ENCODE assay signal across 7 cellular contexts in genomic region chr17:18303206-18303605, GRCh38. TPM values are rescaled to one million over a fixed set of nuclear protein-coding genes. Genes with fewer than 3 reads are reported as not detected.
DNase-seq lines count a peak whose midpoint lies in the region; ATAC-seq, FAIRE-seq and TF ChIP-seq lines count a peak whose summit lies in the region.
"Not testable (repeated sequence)": the region's sequence is repeated elsewhere in the genome, so short reads cannot be mapped to it uniquely, and the experiment has no call there.

No MANE protein-coding gene starts in this region.

- H3K4me2 ChIP-seq in HCT116 (ENCODE audit: low read length); K562 (ENCODE audit: insufficient read depth, low read length); smooth muscle cell: not testable (repeated sequence)

- TF ChIP-seq CTCF in A673 (conservative IDR thresholded peaks at IDR 0.05; ENCODE audit: low read depth, low read length); HCT116 (IDR thresholded peaks at IDR 0.05 in 2 of 3, conservative IDR thresholded peaks at IDR 0.05 in 1 of 3; ENCODE audit: borderline replicate concordance in 1 of 3, insufficient read depth in 1 of 3, low read depth in 2 of 3, low read length in 2 of 3); Panc1 (IDR thresholded peaks at IDR 0.05); WERI-Rb-1 (IDR thresholded peaks at IDR 0.05; ENCODE audit: low read depth, low read length); K562 (IDR thresholded peaks at IDR 0.05 in 2 of 3, conservative IDR thresholded peaks at IDR 0.05 in 1 of 3; ENCODE audit: insufficient read depth in 2 of 3, low read depth in 1 of 3, low read length in 3 of 3); smooth muscle cell (IDR thresholded peaks at IDR 0.05; ENCODE audit: borderline replicate concordance, insufficient read depth, poor library complexity, severe bottlenecking): not testable (repeated sequence)

- RAD21 ChIA-PET in HCT116 (lab: Charles Lee; ENCODE audit: low non-redundant PET in 1 of 2, low total read pairs in 2 of 2, uncharacterized antibody in 2 of 2, unreplicated experiment in 2 of 2) = not testable (repeated sequence)

- H3K4me3 ChIP-seq in A673 (ENCODE audit: low read depth, low read length, poor library complexity, severe bottlenecking); HCT116 (replicated peaks in 1 of 2; ENCODE audit: low read depth in 1 of 2, low read length in 2 of 2); Panc1 (ENCODE audit: low read depth in 2 of 2, low read length in 2 of 2); WERI-Rb-1 (ENCODE audit: low read depth, low read length); K562; smooth muscle cell: not testable (repeated sequence)

- DNase-seq in A673 (ENCODE audit: low spot score); HCT116 (ENCODE audit: low read depth, low spot score); Panc1 (ENCODE audit: low read depth, low spot score); K562 (ENCODE audit: extremely low read depth in 1 of 4, low spot score in 3 of 4); memory B cell (ENCODE audit: low spot score in 2 of 2); smooth muscle cell (lab: John Stamatoyannopoulos, UW; ENCODE audit: unreplicated experiment): not testable (repeated sequence)
- peak; percentile 37 for DNase-seq in WERI-Rb-1

- not testable (repeated sequence) for H3K27me3 ChIP-seq in A673 (replicated peaks; ENCODE audit: insufficient read depth, low read depth, low read length, poor library complexity); HCT116 (ENCODE audit: insufficient read depth, low read length); Panc1 (ENCODE audit: control insufficient read depth, insufficient read depth, low read length); WERI-Rb-1 (ENCODE audit: insufficient read depth, low read depth, severe bottlenecking); K562 (ENCODE audit: control insufficient read depth in 2 of 2, insufficient read depth in 2 of 2, low read length in 2 of 2); smooth muscle cell (ENCODE audit: low read depth)

- 52% methylated on average over 12 of the region's 13 CpGs for WGBS in K562 (ENCODE audit: insufficient coverage, low coverage, missing lambda C conversion rate)
- 14% methylated on average over 13 of the region's 13 CpGs for WGBS in smooth muscle cell (ENCODE audit: low lambda C conversion rate)

- not testable (repeated sequence) for H4K20me1 ChIP-seq in HCT116 (ENCODE audit: insufficient read depth); K562 (replicated peaks; ENCODE audit: control insufficient read depth, insufficient read depth, low read length)
- peaks cover 12% of the 10 kb centered on the region for H4K20me1 ChIP-seq in smooth muscle cell (ENCODE audit: low read depth)

- not testable (repeated sequence) for ATAC-seq in HCT116; Panc1; K562; memory B cell (ENCODE audit: low read depth)

- POLR2A ChIA-PET in A673 (lab: Charles Lee; ENCODE audit: low non-redundant PET); HCT116 (lab: Charles Lee); Panc1 (lab: Charles Lee); K562 (lab: Yijun Ruan, JAX): not testable (repeated sequence)

- intact Hi-C loops in A673 (cut with micrococcal nuclease; ENCODE audit: unreplicated experiment); HCT116 (cut with micrococcal nuclease); Panc1 (cut with micrococcal nuclease; ENCODE audit: unreplicated experiment); K562 (cut with micrococcal nuclease): not testable (repeated sequence)

- not testable (repeated sequence) for H3K4me1 ChIP-seq in A673 (ENCODE audit: insufficient read depth, low read length, poor library complexity, severe bottlenecking); HCT116 (ENCODE audit: control insufficient read depth in 1 of 2, insufficient read depth in 2 of 2, low read length in 2 of 2); Panc1 (ENCODE audit: control insufficient read depth, insufficient read depth, low read length); K562 (replicated peaks in 1 of 2; ENCODE audit: control insufficient read depth in 2 of 2, insufficient read depth in 2 of 2, low read length in 2 of 2); smooth muscle cell (ENCODE audit: low read depth)

- peaks cover 87% of the 10 kb centered on the region for H3K36me3 ChIP-seq in A673 (ENCODE audit: insufficient read depth, low read length, poor library complexity, severe bottlenecking)
- H3K36me3 ChIP-seq in HCT116 (ENCODE audit: control insufficient read depth in 1 of 2, insufficient read depth in 2 of 2, low read length in 2 of 2) = peaks cover 49 to 61% of the 10 kb centered on the region in 2 experiments
- peaks cover 18% of the 10 kb centered on the region for H3K36me3 ChIP-seq in Panc1 (ENCODE audit: control insufficient read depth, insufficient read depth, low read length)
- H3K36me3 ChIP-seq in WERI-Rb-1 = peaks cover 89% of the 10 kb centered on the region
- peaks cover 72% of the 10 kb centered on the region for H3K36me3 ChIP-seq in K562 (ENCODE audit: control insufficient read depth, insufficient read depth, low read length)
- peaks cover 18% of the 10 kb centered on the region for H3K36me3 ChIP-seq in smooth muscle cell (ENCODE audit: low read depth)

- H3K79me2 ChIP-seq in HCT116 (ENCODE audit: insufficient read depth, low read length) = peaks cover 23% of the 10 kb centered on the region
- H3K79me2 ChIP-seq in K562 (ENCODE audit: control insufficient read depth, insufficient read depth, low read length); smooth muscle cell (ENCODE audit: low read depth): not testable (repeated sequence)

- not testable (repeated sequence) for H3K9ac ChIP-seq in HCT116 (ENCODE audit: low read length); K562 (ENCODE audit: insufficient read depth in 1 of 2, low read depth in 2 of 2, low read length in 2 of 2); smooth muscle cell (ENCODE audit: low read depth)

- H3K9me3 Mint-ChIP-seq in memory B cell = not testable (repeated sequence)

- TSS peak; percentile 1 for BruUV-seq in A673 (replicated peaks; lab: Mats Ljungman, UMichigan)
- TSS peak; percentile 13 for BruUV-seq in HCT116 (replicated peaks; lab: Mats Ljungman, UMichigan)
- BruUV-seq in Panc1 (replicated peaks; lab: Mats Ljungman, UMichigan) = TSS peak; percentile 19
- not testable (repeated sequence) for BruUV-seq in K562 (replicated peaks; lab: Mats Ljungman, UMichigan)

- not testable (repeated sequence) for H2AFZ ChIP-seq in HCT116 (ENCODE audit: low read depth, low read length, poor library complexity, severe bottlenecking); K562 (ENCODE audit: low read depth, low read length); smooth muscle cell (ENCODE audit: low read depth)

- CTCF ChIA-PET in A673 (lab: Charles Lee); HCT116 (lab: Charles Lee); Panc1 (lab: Charles Lee); K562 (lab: Yijun Ruan, JAX; ENCODE audit: low intra/inter-chr PET ratio): not testable (repeated sequence)

- not testable (repeated sequence) for TF ChIP-seq POLR2A in HCT116 (IDR thresholded peaks at IDR 0.05; ENCODE audit: borderline replicate concordance, extremely low read depth, insufficient read depth, insufficient read length); K562 (conservative IDR thresholded peaks at IDR 0.05)

- H3K27me3 Mint-ChIP-seq in memory B cell = not testable (repeated sequence)

- H3K4me1 Mint-ChIP-seq in memory B cell = not testable (repeated sequence)

- TF ChIP-seq EP300 in K562 (IDR thresholded peaks at IDR 0.05; ENCODE audit: low read length) = not testable (repeated sequence)

- peak overlapping the region; percentile 35 for H3K27ac Mint-ChIP-seq in memory B cell

- not testable (repeated sequence) for H3K4me3 Mint-ChIP-seq in memory B cell

- not testable (repeated sequence) for H3K9me1 ChIP-seq in K562 (ENCODE audit: control insufficient read depth, insufficient read depth, low read length)

- H3K9me3 ChIP-seq in A673 (ENCODE audit: low read depth, low read length, poor library complexity, severe bottlenecking); HCT116 (ENCODE audit: control insufficient read depth in 1 of 2, insufficient read depth in 1 of 2, low read depth in 1 of 2, low read length in 2 of 2); Panc1 (ENCODE audit: control insufficient read depth, insufficient read depth, low read depth, low read length); WERI-Rb-1 (ENCODE audit: severe bottlenecking); K562 (replicated peaks; ENCODE audit: control insufficient read depth, insufficient read depth, low read depth, low read length); smooth muscle cell (replicated peaks; ENCODE audit: low read depth): not testable (repeated sequence)

- H3K36me3 Mint-ChIP-seq in memory B cell = peaks cover 29% of the 10 kb centered on the region

- H3K27ac ChIP-seq in A673 (ENCODE audit: low read depth, low read length, poor library complexity, severe bottlenecking); HCT116 (ENCODE audit: low read depth, low read length); Panc1 (ENCODE audit: low read length); K562 (ENCODE audit: extremely low read depth, low read depth, low read length): not testable (repeated sequence)
- H3K27ac ChIP-seq in WERI-Rb-1 (peak overlapping the region; percentile 71), smooth muscle cell (ENCODE audit: low read depth) (peak overlapping the region; percentile 21)

- in situ Hi-C loops in Panc1 (cut with HindIII; ENCODE audit: low pct_unique_long_range_greater_than_20kb, low sequenced_read_pairs); K562 (cut with MboI): not testable (repeated sequence)

- not testable (repeated sequence) for H3F3A ChIP-seq in smooth muscle cell (ENCODE audit: low read depth)

- not testable (repeated sequence) for TF ChIP-seq RAD21 in HCT116 (IDR thresholded peaks at IDR 0.05; ENCODE audit: low read depth); K562 (CRISPR knock-in tag; conservative IDR thresholded peaks at IDR 0.05 in 1 of 2, IDR thresholded peaks at IDR 0.05 in 1 of 2)

- peak; percentile 70 for FAIRE-seq in K562 (lab: Jason Lieb, UNC)

- H3K9me2 ChIP-seq in HCT116 (ENCODE audit: insufficient read depth) = not testable (repeated sequence)

RNA-seq across cellular contexts. Expression of gene TOP3A, which starts 11.6 kb away (rescaled TPM):
- total RNA-seq in A673 (2021) = 100 and 104 TPM in 2 replicates
- 48.8 TPM for total RNA-seq in HCT116 (2021; ENCODE audit: unreplicated experiment)
- 17.7 and 24.2 TPM in 2 replicates for polyA plus RNA-seq in HCT116 (2012)
- total RNA-seq in Panc1 (2021; ENCODE audit: unreplicated experiment) = 49.3 TPM
- 21.0 TPM for polyA plus RNA-seq in Panc1 (2012; ENCODE audit: insufficient read length)
- total RNA-seq in K562 (2011; cell fraction: chromatin; rRNA removed; ENCODE audit: low replicate concordance) = 134 and 180 TPM in 2 replicates
- total RNA-seq in K562 (2011; cell fraction: nucleolus; rRNA removed) = 87.6 and 109 TPM in 2 replicates
- total RNA-seq in K562 (2011; cell fraction: nucleoplasm; rRNA removed) = 107 and 108 TPM in 2 replicates
- 25.5 and 33.2 TPM in 2 replicates for total RNA-seq in K562 (2014; rRNA removed)
- total RNA-seq in K562 (2014; rRNA removed; fragmentation: Illumina TruSeq; extraction: Trizol) = 24.7 and 25.6 TPM in 2 replicates
- 27.0 and 30.0 TPM in 2 replicates for total RNA-seq in K562 (2015; rRNA removed; fragmentation: Illumina TruSeq; extraction: Trizol)
- 48.2 and 49.7 TPM in 2 replicates for total RNA-seq in K562 (2021)
- polyA plus RNA-seq in K562 (2011; rRNA removed) = 18.3 and 23.0 TPM in 2 replicates
- polyA plus RNA-seq in K562 (2011; cell fraction: cytosol; rRNA removed) = 10.3 and 14.3 TPM in 2 replicates
- 28.2 and 40.0 TPM in 2 replicates for polyA plus RNA-seq in K562 (2011; cell fraction: nucleus; rRNA removed)
- polyA plus RNA-seq in K562 (2012) = 21.5 and 22.5 TPM in 2 replicates
- 25.8 TPM in 2 replicates for polyA plus RNA-seq in K562 (2014; fragmentation: Illumina TruSeq; extraction: Trizol)
- 1 to 10 TPM; 5.2 to 7.6 TPM for polyA plus RNA-seq in K562 (2014; fragmentation: Nextera tagmentation; extraction: Ambion mirVana)
- polyA plus RNA-seq in K562 (2014; rRNA removed) = 16.4 and 22.7 TPM in 2 replicates
- 40.2 and 45.8 TPM in 2 replicates for polyA minus RNA-seq in K562 (2011; rRNA and poly(A)+ RNA removed)
- 20.1 and 24.0 TPM in 2 replicates for polyA minus RNA-seq in K562 (2011; cell fraction: cytosol; rRNA and poly(A)+ RNA removed)
- 33.1 and 42.0 TPM in 2 replicates for polyA minus RNA-seq in K562 (2011; cell fraction: nucleus; rRNA and poly(A)+ RNA removed)
- 19.9 and 40.9 TPM in 2 replicates for total RNA-seq in smooth muscle cell
- 14.6 and 22.9 TPM in 2 replicates for polyA plus RNA-seq in smooth muscle cell

RNA-seq across cellular contexts. Expression of gene SMCR8, which starts 11.9 kb away (rescaled TPM):
- 22.9 and 23.5 TPM in 2 replicates for total RNA-seq in A673 (2021)
- total RNA-seq in HCT116 (2021; ENCODE audit: unreplicated experiment) = 12.7 TPM
- 6.7 and 7.2 TPM in 2 replicates for polyA plus RNA-seq in HCT116 (2012)
- total RNA-seq in Panc1 (2021; ENCODE audit: unreplicated experiment) = 24.9 TPM
- 13.8 TPM for polyA plus RNA-seq in Panc1 (2012; ENCODE audit: insufficient read length)
- 11.8 and 21.8 TPM in 2 replicates for total RNA-seq in K562 (2011; cell fraction: chromatin; rRNA removed; ENCODE audit: low replicate concordance)
- total RNA-seq in K562 (2011; cell fraction: nucleolus; rRNA removed) = 11.7 and 16.5 TPM in 2 replicates
- 10.4 and 12.3 TPM in 2 replicates for total RNA-seq in K562 (2011; cell fraction: nucleoplasm; rRNA removed)
- total RNA-seq in K562 (2014; rRNA removed) = 4.9 and 6.4 TPM in 2 replicates
- total RNA-seq in K562 (2014; rRNA removed; fragmentation: Illumina TruSeq; extraction: Trizol) = 4.9 and 5.3 TPM in 2 replicates
- 7.2 and 7.5 TPM in 2 replicates for total RNA-seq in K562 (2015; rRNA removed; fragmentation: Illumina TruSeq; extraction: Trizol)
- total RNA-seq in K562 (2021) = 7.8 and 8.8 TPM in 2 replicates
- polyA plus RNA-seq in K562 (2011; rRNA removed) = 3.8 and 3.9 TPM in 2 replicates
- 3.5 and 3.6 TPM in 2 replicates for polyA plus RNA-seq in K562 (2011; cell fraction: cytosol; rRNA removed)
- 3.0 and 4.5 TPM in 2 replicates for polyA plus RNA-seq in K562 (2011; cell fraction: nucleus; rRNA removed)
- 6.3 and 7.8 TPM in 2 replicates for polyA plus RNA-seq in K562 (2012)
- polyA plus RNA-seq in K562 (2014; fragmentation: Illumina TruSeq; extraction: Trizol) = 7.1 and 7.3 TPM in 2 replicates
- under 1 TPM; 0.25 to 0.37 TPM for polyA plus RNA-seq in K562 (2014; fragmentation: Nextera tagmentation; extraction: Ambion mirVana)
- polyA plus RNA-seq in K562 (2014; rRNA removed) = 3.2 and 4.3 TPM in 2 replicates
- polyA minus RNA-seq in K562 (2011; rRNA and poly(A)+ RNA removed) = 6.5 and 7.5 TPM in 2 replicates
- 5.4 and 5.6 TPM in 2 replicates for polyA minus RNA-seq in K562 (2011; cell fraction: cytosol; rRNA and poly(A)+ RNA removed)
- polyA minus RNA-seq in K562 (2011; cell fraction: nucleus; rRNA and poly(A)+ RNA removed) = 5.1 and 6.4 TPM in 2 replicates
- total RNA-seq in smooth muscle cell = 10.4 and 12.6 TPM in 2 replicates
- polyA plus RNA-seq in smooth muscle cell = 3.3 and 4.5 TPM in 2 replicates

RNA-seq across cellular contexts. Expression of gene MIEF2, which starts 42.7 kb away (rescaled TPM):
- 8.1 and 10.4 TPM in 2 replicates for total RNA-seq in A673 (2021)
- 9.3 TPM for total RNA-seq in HCT116 (2021; ENCODE audit: unreplicated experiment)
- polyA plus RNA-seq in HCT116 (2012) = 7.3 and 9.9 TPM in 2 replicates
- total RNA-seq in Panc1 (2021; ENCODE audit: unreplicated experiment) = 11.2 TPM
- 18.5 TPM for polyA plus RNA-seq in Panc1 (2012; ENCODE audit: insufficient read length)
- 8.1 and 23.7 TPM in 2 replicates for total RNA-seq in K562 (2011; cell fraction: chromatin; rRNA removed; ENCODE audit: low replicate concordance)
- total RNA-seq in K562 (2011; cell fraction: nucleolus; rRNA removed) = 20.5 and 26.8 TPM in 2 replicates
- 12.3 and 12.8 TPM in 2 replicates for total RNA-seq in K562 (2011; cell fraction: nucleoplasm; rRNA removed)
- 4.0 and 6.4 TPM in 2 replicates for total RNA-seq in K562 (2014; rRNA removed)
- 0.77 and 1.2 TPM in 2 replicates for total RNA-seq in K562 (2014; rRNA removed; fragmentation: Illumina TruSeq; extraction: Trizol)
- 2.4 and 2.8 TPM in 2 replicates for total RNA-seq in K562 (2015; rRNA removed; fragmentation: Illumina TruSeq; extraction: Trizol)
- 7.8 and 8.2 TPM in 2 replicates for total RNA-seq in K562 (2021)
- polyA plus RNA-seq in K562 (2011; rRNA removed) = 3.0 and 5.9 TPM in 2 replicates
- polyA plus RNA-seq in K562 (2011; cell fraction: cytosol; rRNA removed) = 8.2 and 13.6 TPM in 2 replicates
- polyA plus RNA-seq in K562 (2011; cell fraction: nucleus; rRNA removed) = 24.6 and 25.0 TPM in 2 replicates
- polyA plus RNA-seq in K562 (2012) = 6.5 and 7.8 TPM in 2 replicates
- 1.6 and 3.6 TPM in 2 replicates for polyA plus RNA-seq in K562 (2014; fragmentation: Illumina TruSeq; extraction: Trizol)
- polyA plus RNA-seq in K562 (2014; fragmentation: Nextera tagmentation; extraction: Ambion mirVana) = under 1 TPM; 0.10 to 0.21 TPM
- 3.8 and 4.7 TPM in 2 replicates for polyA plus RNA-seq in K562 (2014; rRNA removed)
- 3.6 and 5.1 TPM in 2 replicates for polyA minus RNA-seq in K562 (2011; rRNA and poly(A)+ RNA removed)
- polyA minus RNA-seq in K562 (2011; cell fraction: cytosol; rRNA and poly(A)+ RNA removed) = 4.9 and 5.6 TPM in 2 replicates
- polyA minus RNA-seq in K562 (2011; cell fraction: nucleus; rRNA and poly(A)+ RNA removed) = 11.4 and 14.9 TPM in 2 replicates
- 10.4 and 12.0 TPM in 2 replicates for total RNA-seq in smooth muscle cell
- polyA plus RNA-seq in smooth muscle cell = 13.5 and 14.3 TPM in 2 replicates

RNA-seq across cellular contexts. Expression of gene FLII, which starts 44.7 kb away (rescaled TPM):
- total RNA-seq in A673 (2021) (169 and 200 TPM in 2 replicates), HCT116 (2021; ENCODE audit: unreplicated experiment) (264 TPM), Panc1 (2021; ENCODE audit: unreplicated experiment) (207 TPM), K562 (2014; rRNA removed) (82.5 and 117 TPM in 2 replicates), K562 (2014; rRNA removed; fragmentation: Illumina TruSeq; extraction: Trizol) (57.2 and 64.8 TPM in 2 replicates), K562 (2015; rRNA removed; fragmentation: Illumina TruSeq; extraction: Trizol) (65.9 and 71.4 TPM in 2 replicates), K562 (2021) (116 and 121 TPM in 2 replicates), smooth muscle cell (132 and 149 TPM in 2 replicates)
- polyA plus RNA-seq in HCT116 (2012) = 312 and 354 TPM in 2 replicates
- 215 TPM for polyA plus RNA-seq in Panc1 (2012; ENCODE audit: insufficient read length)
- total RNA-seq in K562 (2011; cell fraction: chromatin; rRNA removed; ENCODE audit: low replicate concordance) = 135 and 339 TPM in 2 replicates
- 168 and 180 TPM in 2 replicates for total RNA-seq in K562 (2011; cell fraction: nucleolus; rRNA removed)
- 115 and 116 TPM in 2 replicates for total RNA-seq in K562 (2011; cell fraction: nucleoplasm; rRNA removed)
- polyA plus RNA-seq in K562 (2011; rRNA removed) (126 and 140 TPM in 2 replicates), K562 (2014; fragmentation: Illumina TruSeq; extraction: Trizol) (92.6 and 108 TPM in 2 replicates), K562 (2014; fragmentation: Nextera tagmentation; extraction: Ambion mirVana) (10 to 100 TPM; 11.7 to 14.4 TPM), K562 (2014; rRNA removed) (86.9 and 88.9 TPM in 2 replicates), smooth muscle cell (188 and 210 TPM in 2 replicates)
- polyA plus RNA-seq in K562 (2011; cell fraction: cytosol; rRNA removed) = 150 and 255 TPM in 2 replicates
- 312 and 400 TPM in 2 replicates for polyA plus RNA-seq in K562 (2011; cell fraction: nucleus; rRNA removed)
- 87.1 and 120 TPM in 2 replicates for polyA plus RNA-seq in K562 (2012)
- 124 and 145 TPM in 2 replicates for polyA minus RNA-seq in K562 (2011; rRNA and poly(A)+ RNA removed)
- polyA minus RNA-seq in K562 (2011; cell fraction: cytosol; rRNA and poly(A)+ RNA removed) = 107 and 114 TPM in 2 replicates
- polyA minus RNA-seq in K562 (2011; cell fraction: nucleus; rRNA and poly(A)+ RNA removed) = 59.5 and 63.8 TPM in 2 replicates
